In genomic region chr10:124168991-124169826, GRCh38 we compare ENCODE assay signal across 1 cellular context.
TF ChIP-seq lines count a peak whose summit lies in the region.

No MANE protein-coding gene starts in this region.

TF ChIP-seq in HepG2, 621 proteins besides CTCF, POLR2A, EP300 and RAD21 (continued from another document):
- TF ChIP-seq HOMEZ (CRISPR knock-in tag; IDR thresholded peaks at IDR 0.05; ENCODE audit: low read depth), result no peak
- TF ChIP-seq AKNA (CRISPR knock-in tag; IDR thresholded peaks at IDR 0.05; ENCODE audit: borderline replicate concordance), result no peak
- TF ChIP-seq SRY (CRISPR knock-in tag; IDR thresholded peaks at IDR 0.05), result no peak
- no peak for TF ChIP-seq IRX3 (CRISPR knock-in tag; IDR thresholded peaks at IDR 0.05; ENCODE audit: borderline replicate concordance, low read depth)
- TF ChIP-seq ZNF576 (CRISPR knock-in tag; IDR thresholded peaks at IDR 0.05), result no peak
- TF ChIP-seq ZNF564 (CRISPR knock-in tag; IDR thresholded peaks at IDR 0.05), result no peak
- no peak for TF ChIP-seq ZNF280D (CRISPR knock-in tag; IDR thresholded peaks at IDR 0.05)
- no peak for TF ChIP-seq ZBTB21 (CRISPR knock-in tag; IDR thresholded peaks at IDR 0.05)
- no peak for TF ChIP-seq ZNF569 (CRISPR knock-in tag; IDR thresholded peaks at IDR 0.05; ENCODE audit: borderline replicate concordance)
- TF ChIP-seq ZFP37 (CRISPR knock-in tag; IDR thresholded peaks at IDR 0.05; ENCODE audit: borderline replicate concordance), result no peak
- TF ChIP-seq THAP11 (CRISPR knock-in tag; IDR thresholded peaks at IDR 0.05), result no peak
- no peak for TF ChIP-seq ZNF510 (CRISPR knock-in tag; IDR thresholded peaks at IDR 0.05; ENCODE audit: low read depth)
